ENCODE assay signal across 8 cellular contexts in genomic region chr13:74040200-74040599, GRCh38.
DNase-seq lines count a peak whose midpoint lies in the region; ATAC-seq, FAIRE-seq and TF ChIP-seq lines count a peak whose summit lies in the region.

No MANE protein-coding gene starts in this region.

- H3K27me3 Mint-ChIP-seq in osteocyte (ENCODE audit: unreplicated experiment): no peaks in the 10 kb centered on the region

- H3K36me3 ChIP-seq in RWPE2 (ENCODE audit: low read depth) (no peaks in the 10 kb centered on the region), esophagus squamous epithelium (no peaks in the 10 kb centered on the region), sigmoid colon (no peaks in the 10 kb centered on the region)

- TF ChIP-seq POLR2A in esophagus squamous epithelium (IDR thresholded peaks at IDR 0.05) (no peak), sigmoid colon (IDR thresholded peaks at IDR 0.05) (no peak)

- peak; percentile 32 for TF ChIP-seq CTCF in RWPE2 (IDR thresholded peaks at IDR 0.05; ENCODE audit: poor library complexity, severe bottlenecking)
- TF ChIP-seq CTCF in esophagus squamous epithelium (IDR thresholded peaks at IDR 0.05): peak in 4 of 6 experiments; percentile 17 to 47 (median 31)
- TF ChIP-seq CTCF in osteocyte (IDR thresholded peaks at IDR 0.05): peak; percentile 57
- peak in 1 of 4 experiments; percentile 26 for TF ChIP-seq CTCF in sigmoid colon (IDR thresholded peaks at IDR 0.05)

- TF ChIP-seq EP300 in sigmoid colon (IDR thresholded peaks at IDR 0.05): no peak

- WGBS in esophagus squamous epithelium, 2 donors: 54 to 71% methylated on average over 4 of the region's 4 CpGs
- WGBS in sigmoid colon, 2 donors: 47 to 76% methylated on average over 4 of the region's 4 CpGs

- H3K27ac Mint-ChIP-seq in osteocyte (ENCODE audit: unreplicated experiment): no peak overlapping the region

- H3K9me3 ChIP-seq in RWPE2 (ENCODE audit: severe bottlenecking): no peaks in the 10 kb centered on the region
- no peaks in the 10 kb centered on the region for H3K9me3 ChIP-seq in esophagus squamous epithelium
- H3K9me3 ChIP-seq in sigmoid colon: no peaks in the 10 kb centered on the region

- no peaks in the 10 kb centered on the region for H3K27me3 ChIP-seq in RWPE2 (ENCODE audit: insufficient read depth, poor library complexity, severe bottlenecking)
- H3K27me3 ChIP-seq in esophagus squamous epithelium: no peaks in the 10 kb centered on the region
- H3K27me3 ChIP-seq in sigmoid colon: no peaks in the 10 kb centered on the region

- no peaks in the 10 kb centered on the region for H3K9me3 Mint-ChIP-seq in osteocyte (ENCODE audit: unreplicated experiment)

- no peak overlapping the region for H3K4me3 Mint-ChIP-seq in osteocyte (ENCODE audit: unreplicated experiment)

- peak; percentile 92 for ATAC-seq in GM19467 (IDR thresholded peaks at IDR 0.05; ENCODE audit: unreplicated experiment)
- peak; percentile 97 for ATAC-seq in HG03442 (IDR thresholded peaks at IDR 0.05; ENCODE audit: unreplicated experiment)
- peak; percentile 44; the same call in 1 of the 3 replicates for ATAC-seq in RWPE2 (ENCODE audit: low read depth)

- no peak for FAIRE-seq in frontal cortex (lab: Jason Lieb, UNC)

- DNase-seq in ELR (ENCODE audit: low read depth): peak; percentile 49
- no peak for DNase-seq in RWPE2 (ENCODE audit: low spot score)
- no peak for DNase-seq in esophagus squamous epithelium (lab: John Stamatoyannopoulos, UW)
- DNase-seq in osteocyte (ENCODE audit: extremely low spot score, unreplicated experiment): no peak
- DNase-seq in frontal cortex (ENCODE audit: low spot score in 2 of 2): no peak
- DNase-seq in sigmoid colon: no peak

- H3K4me1 Mint-ChIP-seq in osteocyte (ENCODE audit: unreplicated experiment): peaks cover 19% of the 10 kb centered on the region

- H3K27ac ChIP-seq in RWPE2 (ENCODE audit: poor library complexity, severe bottlenecking): no peak overlapping the region
- H3K27ac ChIP-seq in esophagus squamous epithelium: no peak overlapping the region
- H3K27ac ChIP-seq in sigmoid colon: no peak overlapping the region

- H3K4me1 ChIP-seq in RWPE2 (ENCODE audit: insufficient read depth, poor library complexity, severe bottlenecking): peaks cover 6% of the 10 kb centered on the region
- H3K4me1 ChIP-seq in esophagus squamous epithelium: peaks cover 0 to 15% (median 0%) of the 10 kb centered on the region in 3 donors
- H3K4me1 ChIP-seq in sigmoid colon: peaks cover 0 to 7% (median 0%) of the 10 kb centered on the region in 4 donors

- H3K4me3 ChIP-seq in RWPE2 (ENCODE audit: severe bottlenecking) (no peak overlapping the region), esophagus squamous epithelium (no peak overlapping the region), sigmoid colon (no peak overlapping the region)

- intact Hi-C loops in esophagus squamous epithelium (cut with DNase I): no loop called here
- intact Hi-C loops in sigmoid colon (cut with DNase I): no loop called here

- peaks cover 8% of the 10 kb centered on the region for H3K36me3 Mint-ChIP-seq in osteocyte (ENCODE audit: unreplicated experiment)

Comparison
In these comparisons a context has a peak if more than half of its experiments do, and no peak if none do; other contexts are left out.
1. ATAC-seq: peak in every context shown above with its lines; median percentile 97 in HG03442; 92 in GM19467; 44 in RWPE2.